12 cellular contexts compared by ENCODE assay signal in the genomic region with DNA sequence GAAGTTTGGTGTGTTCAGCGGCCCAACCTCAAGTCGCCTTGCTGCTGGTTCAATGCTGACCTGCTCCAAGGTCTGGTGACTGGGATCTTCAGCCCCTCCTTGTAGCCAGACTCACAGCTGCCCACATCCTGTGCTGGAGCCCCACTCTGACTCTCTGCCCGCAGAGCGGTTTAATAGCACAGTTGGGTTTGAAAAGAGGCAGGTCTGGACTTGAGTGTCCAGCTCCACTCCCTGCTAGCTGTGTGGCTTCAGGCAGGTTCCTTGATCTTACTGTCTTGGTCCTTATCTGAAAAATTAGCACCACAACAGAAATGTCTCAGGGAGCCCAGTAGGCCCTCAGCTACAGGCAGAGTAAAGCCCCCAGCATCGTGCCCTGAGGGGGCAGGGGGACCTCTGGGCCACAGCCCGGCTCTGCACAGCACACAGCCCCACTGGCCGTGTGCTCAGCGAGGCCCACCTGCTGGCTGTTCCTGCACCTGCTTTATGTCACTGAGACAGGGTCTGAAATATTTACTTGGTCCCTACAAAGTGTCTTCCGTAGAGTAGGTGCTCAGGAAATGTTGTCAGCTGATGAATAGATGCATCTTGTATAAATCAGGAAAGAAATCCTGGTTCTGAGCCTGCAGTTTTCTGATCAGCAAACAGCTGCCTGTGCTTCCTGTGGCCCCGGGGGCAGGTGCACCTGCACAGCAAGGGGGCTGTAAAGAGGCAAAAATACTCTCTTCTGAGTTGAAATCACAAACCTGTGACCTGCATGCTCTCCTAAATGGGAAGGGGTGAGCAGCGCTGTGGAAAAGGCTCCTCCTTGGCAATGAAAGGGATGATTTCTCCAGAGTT.
DNase-seq lines count a peak whose midpoint lies in the region; ATAC-seq and TF ChIP-seq lines count a peak whose summit lies in the region.
"Had no signal": no experiment of that assay in that cellular context is flagged by ENCODE, and none has a peak within 500 bp of the region (broad histone marks: within the 10 kb centered on the region; RNA-seq: fewer than 3 reads in every experiment).

No MANE protein-coding gene starts in this region.

- H3K36me3 ChIP-seq in DOHH2 (ENCODE audit: control insufficient read depth, low read length), result no peaks in the 10 kb centered on the region
- peaks cover 0 to 1% of the 10 kb centered on the region in 2 donors for H3K36me3 ChIP-seq in aorta (ENCODE audit: control insufficient read depth in 1 of 2, insufficient read depth in 2 of 2, low read length in 1 of 2)
- H3K36me3 ChIP-seq in body of pancreas (replicated peaks in 1 of 2; ENCODE audit: insufficient read depth in 1 of 2, low read depth in 2 of 2), result peaks cover 3 to 11% of the 10 kb centered on the region in 2 donors

- no peak overlapping the region for H3K4me3 Mint-ChIP-seq in naive B cell

- H4K20me1 ChIP-seq in DOHH2 (ENCODE audit: control insufficient read depth, insufficient read depth, low read depth, low read length), result no peaks in the 10 kb centered on the region

- no peaks in the 10 kb centered on the region for H3K79me2 ChIP-seq in DOHH2 (ENCODE audit: control insufficient read depth, low read length)

- no peaks in the 10 kb centered on the region for H3K27me3 ChIP-seq in DOHH2 (ENCODE audit: control insufficient read depth, low read length)
- H3K27me3 ChIP-seq in aorta (ENCODE audit: control insufficient read depth in 1 of 2, insufficient read depth in 2 of 2, low read length in 1 of 2), result no peaks in the 10 kb centered on the region
- no peaks in the 10 kb centered on the region for H3K27me3 ChIP-seq in body of pancreas

- no peaks in the 10 kb centered on the region for H3F3A ChIP-seq in DOHH2 (ENCODE audit: control insufficient read depth, insufficient read depth)

- no peaks in the 10 kb centered on the region for H3K9me3 ChIP-seq in DOHH2 (ENCODE audit: control insufficient read depth, insufficient read depth, low read length)
- H3K9me3 ChIP-seq in aorta (ENCODE audit: control insufficient read depth, low read length), result no peaks in the 10 kb centered on the region
- H3K9me3 ChIP-seq in body of pancreas, result no peaks in the 10 kb centered on the region

- peak; percentile 46 to 55 for ATAC-seq in naive B cell (ENCODE audit: low read depth in 2 of 2)
- no peak for ATAC-seq in aorta (ENCODE audit: low FRiP score)
- no peak for ATAC-seq in GM18868 (IDR thresholded peaks at IDR 0.05; ENCODE audit: unreplicated experiment)
- ATAC-seq in body of pancreas, result no peak
- ATAC-seq in GM21786 (IDR thresholded peaks at IDR 0.05; ENCODE audit: unreplicated experiment), result no peak
- ATAC-seq: HCT116 had no signal

- H3K9me2 ChIP-seq in DOHH2 (replicated peaks; ENCODE audit: control insufficient read depth, low read length), result no peaks in the 10 kb centered on the region

- TF ChIP-seq POLR2A in NB4 (IDR thresholded peaks at IDR 0.05; ENCODE audit: extremely low read depth, insufficient read length) (no peak), body of pancreas (IDR thresholded peaks at IDR 0.05) (no peak)

- H3K27ac ChIP-seq in DOHH2 (ENCODE audit: low read depth, low read length) (peak overlapping the region; percentile 57), aorta (ENCODE audit: low read depth in 1 of 2, low read length in 2 of 2) (no peak overlapping the region), body of pancreas (no peak overlapping the region)

- H3K27ac Mint-ChIP-seq in naive B cell, result no peak overlapping the region

- no peaks in the 10 kb centered on the region for H3K27me3 Mint-ChIP-seq in naive B cell

- H3K4me2 ChIP-seq in DOHH2 (ENCODE audit: low read length), result peak overlapping the region; percentile 44

- no peaks in the 10 kb centered on the region for H3K36me3 Mint-ChIP-seq in naive B cell

- no peak for TF ChIP-seq CTCF in DOHH2 (IDR thresholded peaks at IDR 0.05; ENCODE audit: low read depth, low read length, poor library complexity, severe bottlenecking)
- no peak for TF ChIP-seq CTCF in NB4 (IDR thresholded peaks at IDR 0.05; ENCODE audit: low read depth, low read length)
- no peak for TF ChIP-seq CTCF in body of pancreas (IDR thresholded peaks at IDR 0.05)

- intact Hi-C loops in aorta (cut with DNase I) (no loop called here), body of pancreas (cut with DNase I) (no loop called here)

- H3K4me3 ChIP-seq in DOHH2 (ENCODE audit: low read length) (peak overlapping the region; percentile 27), NB4 (ENCODE audit: low read depth, low read length) (no peak overlapping the region), aorta (ENCODE audit: low read length in 2 of 2) (no peak overlapping the region), body of pancreas (no peak overlapping the region)

- H3K4me1 ChIP-seq in DOHH2 (ENCODE audit: control insufficient read depth, low read length) (peaks cover 32% of the 10 kb centered on the region), aorta (ENCODE audit: control insufficient read depth in 1 of 2, insufficient read depth in 2 of 2, low read length in 2 of 2) (no peaks in the 10 kb centered on the region), body of pancreas (peaks cover 5% of the 10 kb centered on the region)

- H3K9me3 Mint-ChIP-seq in naive B cell, result no peaks in the 10 kb centered on the region

- 71 to 78% methylated on average over 11 of the region's 11 CpGs for WGBS in aorta, 2 donors
- 80 to 93% methylated on average over 8 to 11 of the region's 11 CpGs for WGBS in body of pancreas, 2 donors

- DNase-seq in NB4 (ENCODE audit: low read depth) (peak; percentile 80), UCSD-AML1 (lab: John Stamatoyannopoulos, UW; ENCODE audit: unreplicated experiment) (peak; percentile 58), naive B cell (no peak), aorta (no peak), body of pancreas (no peak)
- DNase-seq: midbrain, NCI-H446 treated with DMSO at 0.1 percent for 48 hours, T1000 had no signal

- H3K4me1 Mint-ChIP-seq in naive B cell, result peaks cover 0 to 5% (median 0%) of the 10 kb centered on the region in 3 donors

Comparison
In these comparisons a context has a peak if more than half of its experiments do, and no peak if none do; other contexts are left out.
1. DNase-seq: peak in NB4 (single experiment) and UCSD-AML1 (single experiment); none in naive B cell (single experiment), aorta (0 of 2) and body of pancreas (0 of 4).
2. ATAC-seq: peak in naive B cell (2 of 2); none in aorta (single experiment), GM18868 (single experiment), body of pancreas (single experiment) and GM21786 (single experiment).